Comparison of ENCODE assay signal across 8 cellular contexts in the genomic region with DNA sequence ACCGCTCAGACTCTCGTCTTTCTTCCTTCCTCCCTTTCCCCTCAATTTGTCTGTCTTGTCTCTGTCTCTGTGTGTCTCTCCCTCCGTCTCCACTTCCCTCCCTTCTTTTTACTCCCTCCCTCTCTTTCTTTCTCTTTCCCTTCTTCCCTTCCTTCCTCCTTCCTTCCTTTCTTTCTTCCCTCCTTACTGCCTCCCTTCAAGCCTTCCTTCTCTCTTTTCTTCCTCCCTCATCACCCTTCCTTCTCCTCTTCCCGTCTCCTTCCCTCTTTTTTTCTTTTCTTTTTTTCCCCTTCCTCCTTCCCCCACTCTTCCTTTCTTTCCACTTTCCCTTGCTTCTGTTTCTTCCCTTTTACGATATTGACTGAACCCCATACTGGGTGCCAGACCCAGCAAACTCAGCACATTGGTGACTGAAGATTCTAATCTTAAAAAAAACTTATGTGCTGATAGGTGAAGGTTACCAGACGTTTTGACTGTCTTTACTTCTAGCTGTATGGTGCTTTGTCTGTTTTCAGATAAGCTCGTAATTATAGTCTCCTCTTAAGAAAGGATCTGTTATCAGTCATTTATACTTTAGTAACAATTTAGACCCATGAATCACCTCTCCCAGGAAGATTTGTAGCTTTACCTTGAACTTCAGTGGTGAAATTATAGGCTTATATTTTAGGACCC. TPM values are rescaled to one million over a fixed set of nuclear protein-coding genes. Genes with fewer than 3 reads are reported as not detected.
DNase-seq lines count a peak whose midpoint lies in the region; ATAC-seq and TF ChIP-seq lines count a peak whose summit lies in the region.

No MANE protein-coding gene starts in this region.

- no peaks in the 10 kb centered on the region for H3K9me3 Mint-ChIP-seq in activated CD8-positive, alpha-beta memory T cell treated with anti-CD3 and anti-CD28 coated beads, Interleukin-2, amount 10 ng/mL, durations not matched to agents 7 days and 5 days (ENCODE audit: low read depth)

- H3K27me3 ChIP-seq in iPS-20b (ENCODE audit: insufficient read depth, low read length): no peaks in the 10 kb centered on the region
- no peaks in the 10 kb centered on the region for H3K27me3 ChIP-seq in thoracic aorta (replicated peaks; ENCODE audit: insufficient read depth)

- H3K4me3 ChIP-seq in iPS-20b (ENCODE audit: low read length) (peak overlapping the region; percentile 55), thoracic aorta (peak overlapping the region; percentile 74)

- peak overlapping the region; percentile 78 for H3K4me3 Mint-ChIP-seq in activated CD8-positive, alpha-beta memory T cell treated with anti-CD3 and anti-CD28 coated beads, Interleukin-2, amount 10 ng/mL, durations not matched to agents 7 days and 5 days

- TF ChIP-seq CTCF in VCaP (conservative IDR thresholded peaks at IDR 0.05): peak; percentile 36
- no peak for TF ChIP-seq CTCF in thoracic aorta (IDR thresholded peaks at IDR 0.05)

- H3K36me3 Mint-ChIP-seq in activated CD8-positive, alpha-beta memory T cell treated with anti-CD3 and anti-CD28 coated beads, Interleukin-2, amount 10 ng/mL, durations not matched to agents 7 days and 5 days: peaks cover 17% of the 10 kb centered on the region

- peaks cover 30% of the 10 kb centered on the region for H3K36me3 ChIP-seq in iPS-20b (ENCODE audit: insufficient read depth, low read depth, low read length)
- H3K36me3 ChIP-seq in thoracic aorta: no peaks in the 10 kb centered on the region

- H3K9me3 ChIP-seq in iPS-20b (ENCODE audit: insufficient read depth, low read depth, low read length) (no peaks in the 10 kb centered on the region), thoracic aorta (no peaks in the 10 kb centered on the region)

- DNase-seq in activated CD8-positive, alpha-beta memory T cell treated with anti-CD3 and anti-CD28 coated beads, Interleukin-2, amount 10 ng/mL, durations not matched to agents 7 days and 5 days: no peak
- no peak for DNase-seq in activated CD8-positive, alpha-beta memory T cell treated with anti-CD3 and anti-CD28 coated beads, Interleukin-2, amount 50 U/mL, for 48 hours
- DNase-seq in thoracic aorta (ENCODE audit: low spot score): no peak
- no peak for DNase-seq in activated effector memory CD4-positive, alpha-beta T cell treated with Interleukin-2 at 50 U/mL for 16 hours

- peaks cover 11% of the 10 kb centered on the region; the same call in 1 of the 2 replicates for H3K4me1 ChIP-seq in iPS-20b (ENCODE audit: insufficient read depth, low read length)
- H3K4me1 ChIP-seq in thoracic aorta (ENCODE audit: control insufficient read depth in 1 of 2, low read depth in 2 of 2): peaks cover 32 to 60% of the 10 kb centered on the region in 2 donors

- CTCF ChIA-PET in activated CD8-positive, alpha-beta memory T cell treated with anti-CD3 and anti-CD28 coated beads, Interleukin-2, amount 10 ng/mL, durations not matched to agents 7 days and 5 days (lab: Charles Lee): interaction anchor here (0.8 to 5.2 kb wide), 14 partner anchors 8 to 443 kb away, joined by 3 to 40 read pairs (median 4); a partner anchor contains a TSS

- ATAC-seq in activated CD8-positive, alpha-beta memory T cell treated with anti-CD3 and anti-CD28 coated beads, Interleukin-2, amount 10 ng/mL, durations not matched to agents 7 days and 5 days: no peak
- peak; percentile 2 for ATAC-seq in thoracic aorta (ENCODE audit: insufficient number of reproducible peaks, low FRiP score, low read depth)
- ATAC-seq in GM19324 (IDR thresholded peaks at IDR 0.05; ENCODE audit: low FRiP score, unreplicated experiment): no peak
- ATAC-seq in HG02973 (IDR thresholded peaks at IDR 0.05; ENCODE audit: unreplicated experiment): no peak

- H3K27ac Mint-ChIP-seq in activated CD8-positive, alpha-beta memory T cell treated with anti-CD3 and anti-CD28 coated beads, Interleukin-2, amount 10 ng/mL, durations not matched to agents 7 days and 5 days: peak overlapping the region; percentile 88

- H3K27ac ChIP-seq in VCaP (peak overlapping the region; percentile 73; the same call in 1 of the 2 replicates), iPS-20b (ENCODE audit: low read length) (no peak overlapping the region), thoracic aorta (peak overlapping the region; percentile 65 to 77)

- peaks cover 5% of the 10 kb centered on the region for H3K27me3 Mint-ChIP-seq in activated CD8-positive, alpha-beta memory T cell treated with anti-CD3 and anti-CD28 coated beads, Interleukin-2, amount 10 ng/mL, durations not matched to agents 7 days and 5 days

- peaks cover 36% of the 10 kb centered on the region for H3K4me1 Mint-ChIP-seq in activated CD8-positive, alpha-beta memory T cell treated with anti-CD3 and anti-CD28 coated beads, Interleukin-2, amount 10 ng/mL, durations not matched to agents 7 days and 5 days

- H3K9ac ChIP-seq in iPS-20b (ENCODE audit: low read depth, low read length): peak overlapping the region; percentile 54; the same call in 1 of the 2 replicates

RNA-seq across cellular contexts. Expression of a gene that starts 0.5 kb away (rescaled TPM):
- total RNA-seq in activated CD8-positive, alpha-beta memory T cell treated with anti-CD3 and anti-CD28 coated beads, Interleukin-2, amount 10 ng/mL, durations not matched to agents 7 days and 5 days: 100 to 1,000 TPM in 1 of 2 experiments, 10 to 100 TPM in 1; 85.0 to 102 TPM
- 10 to 100 TPM; 56.9 to 63.5 TPM for total RNA-seq in thoracic aorta
